Comparison of ENCODE assay signal across 1 cellular context in the genomic region with DNA sequence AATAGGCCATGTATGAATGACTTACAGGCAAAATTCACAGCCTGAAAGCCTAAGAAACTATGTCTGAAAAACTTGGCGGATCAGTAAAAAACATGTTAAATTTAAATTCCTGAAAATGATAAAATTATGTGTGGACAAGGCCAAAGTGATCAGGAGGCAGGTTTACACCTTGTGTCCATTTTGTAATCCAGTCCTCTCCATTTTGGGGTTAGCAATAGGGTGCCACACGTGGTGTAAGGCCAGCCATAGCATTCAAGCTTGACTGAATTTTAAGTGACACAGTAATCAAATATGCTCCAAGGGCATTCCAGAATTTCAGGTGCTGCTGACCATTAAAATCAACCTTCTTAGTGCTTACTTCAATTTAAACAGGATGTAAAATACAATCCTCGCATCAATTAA.
TF ChIP-seq lines count a peak whose summit lies in the region.

No MANE protein-coding gene starts in this region.

TF ChIP-seq in K562, 482 proteins besides CTCF, POLR2A, EP300 and RAD21 (continued from another document and continues in another):
- TF ChIP-seq, protein P1, sequence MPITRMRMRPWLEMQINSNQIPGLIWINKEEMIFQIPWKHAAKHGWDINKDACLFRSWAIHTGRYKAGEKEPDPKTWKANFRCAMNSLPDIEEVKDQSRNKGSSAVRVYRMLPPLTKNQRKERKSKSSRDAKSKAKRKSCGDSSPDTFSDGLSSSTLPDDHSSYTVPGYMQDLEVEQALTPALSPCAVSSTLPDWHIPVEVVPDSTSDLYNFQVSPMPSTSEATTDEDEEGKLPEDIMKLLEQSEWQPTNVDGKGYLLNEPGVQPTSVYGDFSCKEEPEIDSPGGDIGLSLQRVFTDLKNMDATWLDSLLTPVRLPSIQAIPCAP (CRISPR knock-in tag; IDR thresholded peaks at IDR 0.05; ENCODE audit: borderline replicate concordance): no peak
- TF ChIP-seq SMARCA5 (IDR thresholded peaks at IDR 0.05): no peak
- no peak for TF ChIP-seq MAFF (IDR thresholded peaks at IDR 0.05; ENCODE audit: low read length)
- no peak for TF ChIP-seq TBL1XR1 (IDR thresholded peaks at IDR 0.05; ENCODE audit: low read length in 2 of 2)
- no peak for TF ChIP-seq BDP1 (IDR thresholded peaks at IDR 0.05; ENCODE audit: insufficient read depth, insufficient read length)
- TF ChIP-seq, protein P2, sequence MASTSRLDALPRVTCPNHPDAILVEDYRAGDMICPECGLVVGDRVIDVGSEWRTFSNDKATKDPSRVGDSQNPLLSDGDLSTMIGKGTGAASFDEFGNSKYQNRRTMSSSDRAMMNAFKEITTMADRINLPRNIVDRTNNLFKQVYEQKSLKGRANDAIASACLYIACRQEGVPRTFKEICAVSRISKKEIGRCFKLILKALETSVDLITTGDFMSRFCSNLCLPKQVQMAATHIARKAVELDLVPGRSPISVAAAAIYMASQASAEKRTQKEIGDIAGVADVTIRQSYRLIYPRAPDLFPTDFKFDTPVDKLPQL (IDR thresholded peaks at IDR 0.05; ENCODE audit: extremely low read depth, insufficient read length): no peak
- peak; percentile 66; the same call in 1 of the 2 replicates for TF ChIP-seq KAT8 (IDR thresholded peaks at IDR 0.05; ENCODE audit: low read depth)
- no peak for TF ChIP-seq SREBF1 (IDR thresholded peaks at IDR 0.05; ENCODE audit: borderline replicate concordance, low read depth, low read length)
- TF ChIP-seq RBFOX2 (IDR thresholded peaks at IDR 0.05; ENCODE audit: low read depth, low read length): peak; percentile 52
- TF ChIP-seq ATF1 (CRISPR knock-in tag; IDR thresholded peaks at IDR 0.05): no peak
- TF ChIP-seq ATF1 (tag; IDR thresholded peaks at IDR 0.05): 0 out of 2 replicates have a peak, but pooled peaks have one; percentile 17
- TF ChIP-seq ZZZ3 (IDR thresholded peaks at IDR 0.05): no peak
- 0 out of 2 replicates have a peak, but pooled peaks have one; percentile 19 for TF ChIP-seq CXXC5 (CRISPR knock-in tag; IDR thresholded peaks at IDR 0.05)
- 0 out of 2 replicates have a peak, but pooled peaks have one; percentile 13 for TF ChIP-seq PYGO2 (tag; IDR thresholded peaks at IDR 0.05)
- TF ChIP-seq, protein P3, sequence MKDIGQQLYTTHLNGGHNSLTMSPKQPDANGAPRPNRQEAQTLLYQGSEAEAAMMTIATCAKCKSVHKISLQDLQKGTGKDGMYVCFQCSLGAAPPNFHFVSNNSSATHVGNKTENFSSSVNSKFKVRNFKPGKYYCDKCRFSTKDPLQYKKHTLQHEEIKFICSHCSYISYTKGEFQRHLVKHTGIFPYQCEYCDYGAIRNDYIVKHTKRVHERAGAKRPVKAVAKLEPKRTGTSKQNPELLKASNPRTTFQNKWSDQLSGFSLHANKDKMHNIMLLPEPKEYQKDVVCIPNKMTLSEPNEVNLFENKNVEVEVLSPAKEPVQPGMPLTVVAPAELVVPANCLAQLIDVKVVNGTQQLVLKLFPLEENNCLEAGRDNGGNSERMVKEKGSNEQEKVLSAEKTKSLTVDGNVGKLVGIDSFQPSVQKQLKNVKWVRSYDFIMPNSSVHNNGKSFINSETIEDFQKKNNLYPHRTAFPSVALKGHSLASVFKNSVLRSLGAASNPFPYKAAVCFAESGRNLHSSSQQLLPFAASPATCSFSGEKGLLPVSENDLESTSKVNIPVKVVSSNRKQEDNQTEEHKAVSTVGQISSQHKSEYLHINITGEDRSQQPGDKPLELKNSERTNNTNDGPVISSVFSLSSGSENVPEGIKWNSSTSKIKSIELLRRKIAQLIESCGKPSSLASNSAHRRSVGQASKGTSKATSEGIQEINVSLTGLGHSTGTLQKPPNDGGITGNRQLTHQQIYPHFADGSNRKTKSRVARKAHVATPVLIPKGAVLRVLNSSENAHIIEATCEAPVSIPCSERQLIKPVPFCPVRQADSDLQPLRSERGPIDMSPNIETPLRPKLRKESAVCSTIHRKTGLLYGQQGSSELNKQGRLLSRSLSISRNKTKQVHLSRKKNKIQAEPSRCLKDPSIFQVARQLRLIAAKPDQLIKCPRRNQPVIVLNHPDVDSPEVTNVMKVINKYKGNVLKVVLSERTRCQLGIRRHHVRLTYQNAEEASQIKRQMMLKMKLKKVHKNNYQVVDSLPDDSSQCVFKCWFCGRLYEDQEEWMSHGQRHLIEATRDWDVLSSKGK (CRISPR knock-in tag; IDR thresholded peaks at IDR 0.05): no peak
- TF ChIP-seq, protein P4, sequence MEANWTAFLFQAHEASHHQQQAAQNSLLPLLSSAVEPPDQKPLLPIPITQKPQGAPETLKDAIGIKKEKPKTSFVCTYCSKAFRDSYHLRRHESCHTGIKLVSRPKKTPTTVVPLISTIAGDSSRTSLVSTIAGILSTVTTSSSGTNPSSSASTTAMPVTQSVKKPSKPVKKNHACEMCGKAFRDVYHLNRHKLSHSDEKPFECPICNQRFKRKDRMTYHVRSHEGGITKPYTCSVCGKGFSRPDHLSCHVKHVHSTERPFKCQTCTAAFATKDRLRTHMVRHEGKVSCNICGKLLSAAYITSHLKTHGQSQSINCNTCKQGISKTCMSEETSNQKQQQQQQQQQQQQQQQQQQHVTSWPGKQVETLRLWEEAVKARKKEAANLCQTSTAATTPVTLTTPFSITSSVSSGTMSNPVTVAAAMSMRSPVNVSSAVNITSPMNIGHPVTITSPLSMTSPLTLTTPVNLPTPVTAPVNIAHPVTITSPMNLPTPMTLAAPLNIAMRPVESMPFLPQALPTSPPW (CRISPR knock-in tag; IDR thresholded peaks at IDR 0.05): no peak
- no peak for TF ChIP-seq NR2C1 (IDR thresholded peaks at IDR 0.05)
- TF ChIP-seq NR2C1 (tag; IDR thresholded peaks at IDR 0.05): no peak
- TF ChIP-seq ZNF79 (CRISPR knock-in tag; IDR thresholded peaks at IDR 0.05; ENCODE audit: low read depth): no peak
- TF ChIP-seq, protein P5, sequence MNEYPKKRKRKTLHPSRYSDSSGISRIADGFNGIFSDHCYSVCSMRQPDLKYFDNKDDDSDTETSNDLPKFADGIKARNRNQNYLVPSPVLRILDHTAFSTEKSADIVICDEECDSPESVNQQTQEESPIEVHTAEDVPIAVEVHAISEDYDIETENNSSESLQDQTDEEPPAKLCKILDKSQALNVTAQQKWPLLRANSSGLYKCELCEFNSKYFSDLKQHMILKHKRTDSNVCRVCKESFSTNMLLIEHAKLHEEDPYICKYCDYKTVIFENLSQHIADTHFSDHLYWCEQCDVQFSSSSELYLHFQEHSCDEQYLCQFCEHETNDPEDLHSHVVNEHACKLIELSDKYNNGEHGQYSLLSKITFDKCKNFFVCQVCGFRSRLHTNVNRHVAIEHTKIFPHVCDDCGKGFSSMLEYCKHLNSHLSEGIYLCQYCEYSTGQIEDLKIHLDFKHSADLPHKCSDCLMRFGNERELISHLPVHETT (CRISPR knock-in tag; conservative IDR thresholded peaks at IDR 0.05 in 1 of 2, IDR thresholded peaks at IDR 0.05 in 1 of 2): peak in 1 of 2 experiments; percentile 46; a peak in 1 of 4 replicates
- TF ChIP-seq, protein P6, sequence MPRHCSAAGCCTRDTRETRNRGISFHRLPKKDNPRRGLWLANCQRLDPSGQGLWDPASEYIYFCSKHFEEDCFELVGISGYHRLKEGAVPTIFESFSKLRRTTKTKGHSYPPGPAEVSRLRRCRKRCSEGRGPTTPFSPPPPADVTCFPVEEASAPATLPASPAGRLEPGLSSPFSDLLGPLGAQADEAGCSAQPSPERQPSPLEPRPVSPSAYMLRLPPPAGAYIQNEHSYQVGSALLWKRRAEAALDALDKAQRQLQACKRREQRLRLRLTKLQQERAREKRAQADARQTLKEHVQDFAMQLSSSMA (CRISPR knock-in tag; IDR thresholded peaks at IDR 0.05): no peak
- TF ChIP-seq ZNF408 (CRISPR knock-in tag; IDR thresholded peaks at IDR 0.05; ENCODE audit: low read depth): no peak
- TF ChIP-seq, protein P7, sequence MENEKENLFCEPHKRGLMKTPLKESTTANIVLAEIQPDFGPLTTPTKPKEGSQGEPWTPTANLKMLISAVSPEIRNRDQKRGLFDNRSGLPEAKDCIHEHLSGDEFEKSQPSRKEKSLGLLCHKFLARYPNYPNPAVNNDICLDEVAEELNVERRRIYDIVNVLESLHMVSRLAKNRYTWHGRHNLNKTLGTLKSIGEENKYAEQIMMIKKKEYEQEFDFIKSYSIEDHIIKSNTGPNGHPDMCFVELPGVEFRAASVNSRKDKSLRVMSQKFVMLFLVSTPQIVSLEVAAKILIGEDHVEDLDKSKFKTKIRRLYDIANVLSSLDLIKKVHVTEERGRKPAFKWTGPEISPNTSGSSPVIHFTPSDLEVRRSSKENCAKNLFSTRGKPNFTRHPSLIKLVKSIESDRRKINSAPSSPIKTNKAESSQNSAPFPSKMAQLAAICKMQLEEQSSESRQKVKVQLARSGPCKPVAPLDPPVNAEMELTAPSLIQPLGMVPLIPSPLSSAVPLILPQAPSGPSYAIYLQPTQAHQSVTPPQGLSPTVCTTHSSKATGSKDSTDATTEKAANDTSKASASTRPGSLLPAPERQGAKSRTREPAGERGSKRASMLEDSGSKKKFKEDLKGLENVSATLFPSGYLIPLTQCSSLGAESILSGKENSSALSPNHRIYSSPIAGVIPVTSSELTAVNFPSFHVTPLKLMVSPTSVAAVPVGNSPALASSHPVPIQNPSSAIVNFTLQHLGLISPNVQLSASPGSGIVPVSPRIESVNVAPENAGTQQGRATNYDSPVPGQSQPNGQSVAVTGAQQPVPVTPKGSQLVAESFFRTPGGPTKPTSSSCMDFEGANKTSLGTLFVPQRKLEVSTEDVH (IDR thresholded peaks at IDR 0.05; ENCODE audit: low read depth, partially characterized antibody): no peak
- peak; percentile 66 for TF ChIP-seq TEAD4 (IDR thresholded peaks at IDR 0.05; ENCODE audit: low read length)
- TF ChIP-seq TEAD4 (CRISPR knock-in tag; IDR thresholded peaks at IDR 0.05; ENCODE audit: borderline replicate concordance): no peak
- TF ChIP-seq SRSF7 (optimal IDR thresholded peaks at IDR 0.05; ENCODE audit: low read depth, low read length): no peak
- no peak for TF ChIP-seq NR4A1 (CRISPR knock-in tag; IDR thresholded peaks at IDR 0.05)
- peak; percentile 33; the same call in 1 of the 2 replicates for TF ChIP-seq NR4A1 (tag; IDR thresholded peaks at IDR 0.05)
- TF ChIP-seq, protein P8, sequence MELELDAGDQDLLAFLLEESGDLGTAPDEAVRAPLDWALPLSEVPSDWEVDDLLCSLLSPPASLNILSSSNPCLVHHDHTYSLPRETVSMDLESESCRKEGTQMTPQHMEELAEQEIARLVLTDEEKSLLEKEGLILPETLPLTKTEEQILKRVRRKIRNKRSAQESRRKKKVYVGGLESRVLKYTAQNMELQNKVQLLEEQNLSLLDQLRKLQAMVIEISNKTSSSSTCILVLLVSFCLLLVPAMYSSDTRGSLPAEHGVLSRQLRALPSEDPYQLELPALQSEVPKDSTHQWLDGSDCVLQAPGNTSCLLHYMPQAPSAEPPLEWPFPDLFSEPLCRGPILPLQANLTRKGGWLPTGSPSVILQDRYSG (tag; conservative IDR thresholded peaks at IDR 0.05; ENCODE audit: low read depth): 0 out of 2 replicates have a peak, but pooled peaks have one; percentile 26
- peak; percentile 40; the same call in 1 of the 2 replicates for TF ChIP-seq POLR2G (IDR thresholded peaks at IDR 0.05; ENCODE audit: low read depth, low read length)
- TF ChIP-seq TBP (optimal IDR thresholded peaks at IDR 0.05; ENCODE audit: low read depth, low read length): peak; percentile 45
- no peak for TF ChIP-seq HIVEP1 (CRISPR knock-in tag; IDR thresholded peaks at IDR 0.05)
- no peak for TF ChIP-seq FOXJ2 (tag; IDR thresholded peaks at IDR 0.05)
- no peak for TF ChIP-seq DNMT1 (IDR thresholded peaks at IDR 0.05)
- TF ChIP-seq, protein P9, sequence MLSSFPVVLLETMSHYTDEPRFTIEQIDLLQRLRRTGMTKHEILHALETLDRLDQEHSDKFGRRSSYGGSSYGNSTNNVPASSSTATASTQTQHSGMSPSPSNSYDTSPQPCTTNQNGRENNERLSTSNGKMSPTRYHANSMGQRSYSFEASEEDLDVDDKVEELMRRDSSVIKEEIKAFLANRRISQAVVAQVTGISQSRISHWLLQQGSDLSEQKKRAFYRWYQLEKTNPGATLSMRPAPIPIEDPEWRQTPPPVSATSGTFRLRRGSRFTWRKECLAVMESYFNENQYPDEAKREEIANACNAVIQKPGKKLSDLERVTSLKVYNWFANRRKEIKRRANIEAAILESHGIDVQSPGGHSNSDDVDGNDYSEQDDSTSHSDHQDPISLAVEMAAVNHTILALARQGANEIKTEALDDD (IDR thresholded peaks at IDR 0.05): no peak
- TF ChIP-seq EP400 (IDR thresholded peaks at IDR 0.05): peak; percentile 60
- TF ChIP-seq, protein P10, sequence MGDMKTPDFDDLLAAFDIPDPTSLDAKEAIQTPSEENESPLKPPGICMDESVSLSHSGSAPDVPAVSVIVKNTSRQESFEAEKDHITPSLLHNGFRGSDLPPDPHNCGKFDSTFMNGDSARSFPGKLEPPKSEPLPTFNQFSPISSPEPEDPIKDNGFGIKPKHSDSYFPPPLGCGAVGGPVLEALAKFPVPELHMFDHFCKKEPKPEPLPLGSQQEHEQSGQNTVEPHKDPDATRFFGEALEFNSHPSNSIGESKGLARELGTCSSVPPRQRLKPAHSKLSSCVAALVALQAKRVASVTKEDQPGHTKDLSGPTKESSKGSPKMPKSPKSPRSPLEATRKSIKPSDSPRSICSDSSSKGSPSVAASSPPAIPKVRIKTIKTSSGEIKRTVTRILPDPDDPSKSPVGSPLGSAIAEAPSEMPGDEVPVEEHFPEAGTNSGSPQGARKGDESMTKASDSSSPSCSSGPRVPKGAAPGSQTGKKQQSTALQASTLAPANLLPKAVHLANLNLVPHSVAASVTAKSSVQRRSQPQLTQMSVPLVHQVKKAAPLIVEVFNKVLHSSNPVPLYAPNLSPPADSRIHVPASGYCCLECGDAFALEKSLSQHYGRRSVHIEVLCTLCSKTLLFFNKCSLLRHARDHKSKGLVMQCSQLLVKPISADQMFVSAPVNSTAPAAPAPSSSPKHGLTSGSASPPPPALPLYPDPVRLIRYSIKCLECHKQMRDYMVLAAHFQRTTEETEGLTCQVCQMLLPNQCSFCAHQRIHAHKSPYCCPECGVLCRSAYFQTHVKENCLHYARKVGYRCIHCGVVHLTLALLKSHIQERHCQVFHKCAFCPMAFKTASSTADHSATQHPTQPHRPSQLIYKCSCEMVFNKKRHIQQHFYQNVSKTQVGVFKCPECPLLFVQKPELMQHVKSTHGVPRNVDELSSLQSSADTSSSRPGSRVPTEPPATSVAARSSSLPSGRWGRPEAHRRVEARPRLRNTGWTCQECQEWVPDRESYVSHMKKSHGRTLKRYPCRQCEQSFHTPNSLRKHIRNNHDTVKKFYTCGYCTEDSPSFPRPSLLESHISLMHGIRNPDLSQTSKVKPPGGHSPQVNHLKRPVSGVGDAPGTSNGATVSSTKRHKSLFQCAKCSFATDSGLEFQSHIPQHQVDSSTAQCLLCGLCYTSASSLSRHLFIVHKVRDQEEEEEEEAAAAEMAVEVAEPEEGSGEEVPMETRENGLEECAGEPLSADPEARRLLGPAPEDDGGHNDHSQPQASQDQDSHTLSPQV (IDR thresholded peaks at IDR 0.05): peak; percentile 61; the same call in 1 of the 2 replicates
- TF ChIP-seq TCF7L2 (IDR thresholded peaks at IDR 0.05; ENCODE audit: low read depth, low read length): no peak
- TF ChIP-seq MAZ (CRISPR knock-in tag; conservative IDR thresholded peaks at IDR 0.05 in 1 of 2, IDR thresholded peaks at IDR 0.05 in 1 of 2): no peak
- TF ChIP-seq PHF20 (IDR thresholded peaks at IDR 0.05; ENCODE audit: partially characterized antibody): no peak
- TF ChIP-seq, protein P11, sequence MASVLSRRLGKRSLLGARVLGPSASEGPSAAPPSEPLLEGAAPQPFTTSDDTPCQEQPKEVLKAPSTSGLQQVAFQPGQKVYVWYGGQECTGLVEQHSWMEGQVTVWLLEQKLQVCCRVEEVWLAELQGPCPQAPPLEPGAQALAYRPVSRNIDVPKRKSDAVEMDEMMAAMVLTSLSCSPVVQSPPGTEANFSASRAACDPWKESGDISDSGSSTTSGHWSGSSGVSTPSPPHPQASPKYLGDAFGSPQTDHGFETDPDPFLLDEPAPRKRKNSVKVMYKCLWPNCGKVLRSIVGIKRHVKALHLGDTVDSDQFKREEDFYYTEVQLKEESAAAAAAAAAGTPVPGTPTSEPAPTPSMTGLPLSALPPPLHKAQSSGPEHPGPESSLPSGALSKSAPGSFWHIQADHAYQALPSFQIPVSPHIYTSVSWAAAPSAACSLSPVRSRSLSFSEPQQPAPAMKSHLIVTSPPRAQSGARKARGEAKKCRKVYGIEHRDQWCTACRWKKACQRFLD (CRISPR knock-in tag; IDR thresholded peaks at IDR 0.05): peak; percentile 45; the same call in 1 of the 2 replicates
- no peak for TF ChIP-seq NRF1 (conservative IDR thresholded peaks at IDR 0.05 in 1 of 2, IDR thresholded peaks at IDR 0.05 in 1 of 2)
